ENCODE assay signal across 21 cellular contexts in the genomic region with DNA sequence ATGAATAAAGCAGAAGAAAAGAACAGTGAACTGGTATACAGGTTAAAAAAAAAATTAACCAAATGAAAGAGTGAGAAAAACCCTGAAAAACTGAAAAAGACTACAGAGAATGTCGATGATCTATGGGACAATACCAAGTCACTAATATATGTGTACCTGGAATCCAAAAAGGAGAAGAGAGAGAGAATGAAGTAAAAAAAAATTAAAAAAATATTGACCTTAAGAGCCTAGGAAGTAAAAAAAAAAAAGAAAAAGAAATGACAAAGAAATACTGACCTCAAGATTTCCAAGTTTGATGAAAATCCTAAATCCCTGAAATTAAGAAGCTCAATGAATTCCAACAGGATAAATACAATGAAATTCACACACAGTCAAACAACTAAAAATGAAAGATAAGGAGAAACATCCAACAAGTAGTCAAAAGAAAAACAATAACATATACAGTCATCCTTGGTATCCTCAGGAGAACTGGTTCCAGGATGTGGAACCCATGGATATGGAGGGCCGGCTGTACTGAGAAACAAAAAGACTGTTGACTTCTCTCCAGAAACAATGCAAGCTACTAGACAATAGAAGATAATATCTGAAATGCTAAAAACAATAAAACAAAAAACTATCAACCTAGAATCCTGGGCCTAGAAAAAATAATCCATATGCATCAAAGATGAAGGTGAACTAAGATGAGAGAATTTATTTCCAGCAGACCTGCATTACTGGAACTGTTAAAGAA. TPM values are rescaled to one million over a fixed set of nuclear protein-coding genes. Genes with fewer than 3 reads are reported as not detected.
DNase-seq lines count a peak whose midpoint lies in the region; ATAC-seq and TF ChIP-seq lines count a peak whose summit lies in the region.
"Had no signal": no experiment of that assay in that cellular context is flagged by ENCODE, and none has a peak within 500 bp of the region (broad histone marks: within the 10 kb centered on the region; RNA-seq: fewer than 3 reads in every experiment).

No MANE protein-coding gene starts in this region.

- H3K36me3 ChIP-seq in brain microvascular endothelial cell (replicated peaks) (peaks cover 24% of the 10 kb centered on the region), osteoblast (ENCODE audit: insufficient read depth, low read length) (peaks cover 39% of the 10 kb centered on the region), OCI-LY7 (ENCODE audit: insufficient read depth, low read length) (peaks cover 51% of the 10 kb centered on the region)

- no peak overlapping the region for H3K56ac ChIP-seq in H9 (ENCODE audit: insufficient read length, low read depth, low read length)

- POLR2A ChIA-PET in OCI-LY7 (lab: Charles Lee) = interaction anchor here (0.5 to 0.7 kb wide), 3 partner anchors 16 to 782 kb away, joined by 3 to 4 read pairs (median 4); no protein-coding TSS in a partner anchor

- H3K27me3 Mint-ChIP-seq in activated naive CD4-positive, alpha-beta T cell treated with anti-CD3 and anti-CD28 coated beads for 36 hours (ENCODE audit: low read depth) = no peaks in the 10 kb centered on the region
- no peaks in the 10 kb centered on the region for H3K27me3 Mint-ChIP-seq in H9 (ENCODE audit: low read depth)

- H4K5ac ChIP-seq in H9 (ENCODE audit: insufficient read length, low read depth, low read length) = no peak overlapping the region

- no peak overlapping the region for H2BK12ac ChIP-seq in H9 (ENCODE audit: insufficient read length, low read depth, low read length)

- no TSS peak for BruUV-seq in OCI-LY7 (replicated peaks; lab: Mats Ljungman, UMichigan)

- H3K27ac ChIP-seq in brain microvascular endothelial cell = no peak overlapping the region
- H3K27ac ChIP-seq in osteoblast (ENCODE audit: low read depth, low read length) = no peak overlapping the region
- H3K27ac ChIP-seq in H9 (ENCODE audit: insufficient read length, low read depth, low read length) = no peak overlapping the region
- no peak overlapping the region for H3K27ac ChIP-seq in OCI-LY7 (ENCODE audit: low read depth, low read length, poor library complexity, severe bottlenecking)
- H3K27ac ChIP-seq: C4-2B, SJSA1 had no signal

- H2BK5ac ChIP-seq in H9 (ENCODE audit: insufficient read length, low read length) = no peak overlapping the region

- ATAC-seq in activated naive CD4-positive, alpha-beta T cell treated with anti-CD3 and anti-CD28 coated beads, Interleukin-2, amount 50 U/mL, for 72 hours = no peak
- ATAC-seq in GM21737 (IDR thresholded peaks at IDR 0.05; ENCODE audit: unreplicated experiment) = no peak
- ATAC-seq: Right ventricle myocardium inferior had no signal

- H2AFZ ChIP-seq in osteoblast (ENCODE audit: low read length) (no peak overlapping the region), H9 (ENCODE audit: low read length) (no peak overlapping the region), OCI-LY7 (ENCODE audit: low read length) (no peak overlapping the region)

- H3K23me2 ChIP-seq in H9 (ENCODE audit: insufficient read length, low read depth, low read length, poor library complexity, severe bottlenecking) = no peaks in the 10 kb centered on the region

- H3K79me2 ChIP-seq in osteoblast (ENCODE audit: insufficient read depth, low read length) (no peaks in the 10 kb centered on the region), H9 (ENCODE audit: insufficient read depth, low read length) (no peaks in the 10 kb centered on the region), OCI-LY7 (ENCODE audit: insufficient read depth, low read depth, low read length) (no peaks in the 10 kb centered on the region)

- intact Hi-C loops in activated naive CD4-positive, alpha-beta T cell treated with anti-CD3 and anti-CD28 coated beads for 36 hours (cut with micrococcal nuclease) = loop anchor here (5.0 kb wide), 1 partner anchor 323 kb away; no protein-coding TSS in a partner anchor
- intact Hi-C loops in OCI-LY7 (cut with micrococcal nuclease; ENCODE audit: unreplicated experiment) = loop anchor here (2.0 to 5.0 kb wide), 2 partner anchors 38 to 134 kb away; no protein-coding TSS in a partner anchor

- H3K9me2 ChIP-seq in OCI-LY7 (ENCODE audit: insufficient read depth, low read length) = no peaks in the 10 kb centered on the region

- H3K9me3 Mint-ChIP-seq in activated naive CD4-positive, alpha-beta T cell treated with anti-CD3 and anti-CD28 coated beads for 36 hours = no peaks in the 10 kb centered on the region
- no peaks in the 10 kb centered on the region for H3K9me3 Mint-ChIP-seq in activated naive CD4-positive, alpha-beta T cell treated with anti-CD3 and anti-CD28 coated beads, Interleukin-2, amount 50 U/mL, for 72 hours
- peaks cover 6 to 7% of the 10 kb centered on the region in 2 experiments; a peak in 4 of 5 replicates for H3K9me3 Mint-ChIP-seq in H9

- H3K79me1 ChIP-seq in H9 (ENCODE audit: insufficient read depth, low read depth, low read length, poor library complexity, severe bottlenecking) = no peaks in the 10 kb centered on the region

- H2AK5ac ChIP-seq in H9 (ENCODE audit: insufficient read length, low read length) = no peak overlapping the region

- peaks cover 4% of the 10 kb centered on the region for H3K9me3 ChIP-seq in osteoblast (ENCODE audit: low read depth, low read length)
- H3K9me3 ChIP-seq in H9 (ENCODE audit: control insufficient read depth, low read depth, low read length) = no peaks in the 10 kb centered on the region
- no peaks in the 10 kb centered on the region for H3K9me3 ChIP-seq in OCI-LY7 (ENCODE audit: low read length)
- H3K9me3 ChIP-seq: SJSA1 had no signal

- H3K27me3 ChIP-seq in brain microvascular endothelial cell (replicated peaks) = no peaks in the 10 kb centered on the region
- no peaks in the 10 kb centered on the region for H3K27me3 ChIP-seq in osteoblast (ENCODE audit: insufficient read depth, low read length)
- no peaks in the 10 kb centered on the region for H3K27me3 ChIP-seq in H9 (ENCODE audit: insufficient read depth, low read length)
- H3K27me3 ChIP-seq: SJSA1 had no signal

- no peak overlapping the region for H3K23ac ChIP-seq in H9 (ENCODE audit: insufficient read length, low read depth, low read length)

- H3K4me1 ChIP-seq in osteoblast (ENCODE audit: insufficient read depth, low read length) = no peaks in the 10 kb centered on the region
- no peaks in the 10 kb centered on the region for H3K4me1 ChIP-seq in H9 (ENCODE audit: insufficient read depth, low read length)
- H3K4me1 ChIP-seq in OCI-LY7 (ENCODE audit: insufficient read depth, low read length, poor library complexity, severe bottlenecking) = no peaks in the 10 kb centered on the region
- H3K4me1 ChIP-seq: SJSA1 had no signal

- H3K4me2 ChIP-seq in osteoblast (ENCODE audit: insufficient read depth, low read length) (no peak overlapping the region), H9 (ENCODE audit: insufficient read depth, insufficient read length, low read length) (no peak overlapping the region), OCI-LY7 (ENCODE audit: low read length) (no peak overlapping the region)

- no peak overlapping the region for H4K8ac ChIP-seq in H9 (replicated peaks; ENCODE audit: insufficient read length, low read depth, low read length)

- H3K4me3 Mint-ChIP-seq in activated naive CD4-positive, alpha-beta T cell treated with anti-CD3 and anti-CD28 coated beads for 36 hours = no peak overlapping the region
- no peak overlapping the region for H3K4me3 Mint-ChIP-seq in H9

- no peak for DNase-seq in activated naive CD4-positive, alpha-beta T cell treated with anti-CD3 and anti-CD28 coated beads for 36 hours
- DNase-seq in activated naive CD4-positive, alpha-beta T cell treated with anti-CD3 and anti-CD28 coated beads, Interleukin-2, amount 50 U/mL, for 72 hours (ENCODE audit: low spot score in 2 of 2) = no peak
- DNase-seq in LHCN-M2 (ENCODE audit: low read depth) (peak; percentile 36), brain microvascular endothelial cell (peak; percentile 7), osteoblast (ENCODE audit: insufficient read length, low spot score, missing footprints) (peak; percentile 44), H9 (no peak), OCI-LY7 (ENCODE audit: low spot score) (no peak)
- DNase-seq: DMS53, EL, GF-D8, MV-4-11, NCI-H1105 treated with DMSO at 0.1 percent for 48 hours, NCI-H1694, NCI-H2081, NCI-H446, NCI-H526 had no signal

- no peak for TF ChIP-seq CTCF in brain microvascular endothelial cell (IDR thresholded peaks at IDR 0.05; ENCODE audit: low read depth, low read length, missing control alignments)
- no peak for TF ChIP-seq CTCF in osteoblast (IDR thresholded peaks at IDR 0.05; ENCODE audit: extremely low read depth, low read depth, low read length)
- no peak for TF ChIP-seq CTCF in H9 (conservative IDR thresholded peaks at IDR 0.05)
- no peak for TF ChIP-seq CTCF in OCI-LY7 (conservative IDR thresholded peaks at IDR 0.05; ENCODE audit: low read length)

- WGBS in H9 (ENCODE audit: extremely low coverage, insufficient read length, low lambda C conversion rate) = no CpG with 5 or more reads among the region's 2 CpGs

- H2BK20ac ChIP-seq in H9 (ENCODE audit: low read depth, low read length, poor library complexity, severe bottlenecking) = no peak overlapping the region

- H3T11ph ChIP-seq in H9 (ENCODE audit: low read length) = no peak overlapping the region

- H3K27ac Mint-ChIP-seq in activated naive CD4-positive, alpha-beta T cell treated with anti-CD3 and anti-CD28 coated beads for 36 hours = peak overlapping the region; percentile 25
- H3K27ac Mint-ChIP-seq in activated naive CD4-positive, alpha-beta T cell treated with anti-CD3 and anti-CD28 coated beads, Interleukin-2, amount 50 U/mL, for 72 hours = no peak overlapping the region
- H3K27ac Mint-ChIP-seq in H9 = no peak overlapping the region

- H3K4me3 ChIP-seq in brain microvascular endothelial cell (ENCODE audit: low read depth, low read length) (no peak overlapping the region), osteoblast (ENCODE audit: insufficient read depth, low read length) (no peak overlapping the region), OCI-LY7 (ENCODE audit: low read depth, low read length, poor library complexity, severe bottlenecking) (no peak overlapping the region)
- H3K4me3 ChIP-seq: SJSA1 had no signal

- CTCF ChIA-PET in activated naive CD4-positive, alpha-beta T cell treated with anti-CD3 and anti-CD28 coated beads for 36 hours (lab: Charles Lee) = interaction anchor here (0.7 to 2.0 kb wide), 4 partner anchors 9 to 307 kb away, joined by 3 to 8 read pairs (median 4); no protein-coding TSS in a partner anchor
- CTCF ChIA-PET in OCI-LY7 (lab: Charles Lee; ENCODE audit: unreplicated experiment) = no interaction called here

- no peaks in the 10 kb centered on the region for H4K20me1 ChIP-seq in osteoblast (ENCODE audit: insufficient read depth, low read length)
- no peaks in the 10 kb centered on the region for H4K20me1 ChIP-seq in H9 (ENCODE audit: control insufficient read depth, insufficient read depth, insufficient read length)
- no peaks in the 10 kb centered on the region for H4K20me1 ChIP-seq in OCI-LY7 (ENCODE audit: insufficient read depth, low read length)

- no peak overlapping the region for H3K9ac ChIP-seq in H9 (ENCODE audit: extremely low read depth, insufficient read length, low read length)

- peaks cover 16% of the 10 kb centered on the region for H3K36me3 Mint-ChIP-seq in activated naive CD4-positive, alpha-beta T cell treated with anti-CD3 and anti-CD28 coated beads for 36 hours (ENCODE audit: low read depth)
- H3K36me3 Mint-ChIP-seq in activated naive CD4-positive, alpha-beta T cell treated with anti-CD3 and anti-CD28 coated beads, Interleukin-2, amount 50 U/mL, for 72 hours = no peaks in the 10 kb centered on the region
- peaks cover 15 to 45% (median 18%) of the 10 kb centered on the region in 3 experiments for H3K36me3 Mint-ChIP-seq in H9 (ENCODE audit: insufficient read depth in 1 of 3, low read depth in 3 of 3)

- no peak overlapping the region for H4K91ac ChIP-seq in H9 (ENCODE audit: insufficient read length, low read depth, low read length)

- H3K18ac ChIP-seq in H9 (ENCODE audit: insufficient read length, low read depth, low read length) = no peak overlapping the region

- in situ Hi-C loops in brain microvascular endothelial cell (cut with HindIII; ENCODE audit: low pct_ligation_motif_present, low sequenced_read_pairs) = no loop called here

- H2BK120ac ChIP-seq in H9 (ENCODE audit: low read depth, low read length, poor library complexity, severe bottlenecking) = no peak overlapping the region

- H3K4ac ChIP-seq in H9 (ENCODE audit: low read depth, low read length) = no peak overlapping the region

- H3K14ac ChIP-seq in H9 (ENCODE audit: insufficient read depth, low read length) = no peak overlapping the region

- H3K4me1 Mint-ChIP-seq in activated naive CD4-positive, alpha-beta T cell treated with anti-CD3 and anti-CD28 coated beads for 36 hours (ENCODE audit: low read depth) = peaks cover 1% of the 10 kb centered on the region
- no peaks in the 10 kb centered on the region for H3K4me1 Mint-ChIP-seq in H9

- H2BK15ac ChIP-seq in H9 (ENCODE audit: low read depth, low read length) = no peak overlapping the region

RNA-seq across cellular contexts. Expression of gene SERPIND1, which starts 33.5 kb away (rescaled TPM):
- not detected for total RNA-seq in activated naive CD4-positive, alpha-beta T cell treated with anti-CD3 and anti-CD28 coated beads for 36 hours
- total RNA-seq in activated naive CD4-positive, alpha-beta T cell treated with anti-CD3 and anti-CD28 coated beads, Interleukin-2, amount 50 U/mL, for 72 hours = not detected
- 0.13 and 0.17 TPM in 2 replicates for total RNA-seq in LHCN-M2 (2014; rRNA removed)
- 0.44 TPM for polyA plus RNA-seq in LHCN-M2 (2012)
- not detected in 2 replicates for total RNA-seq in osteoblast
- not detected in 2 replicates for total RNA-seq in H9 (2021)
- not detected in 2 replicates for total RNA-seq in OCI-LY7 (2014; rRNA removed; shearing (Covaris generic))
- total RNA-seq in OCI-LY7 (2022) = not detected in 2 replicates
- total RNA-seq: H4, Right ventricle myocardium inferior, SJSA1 had no signal

Comparison
In these comparisons a context has a peak if more than half of its experiments do, and no peak if none do; other contexts are left out.
1. DNase-seq: peak in LHCN-M2 (single experiment), brain microvascular endothelial cell (single experiment) and osteoblast (single experiment); none in activated naive CD4-positive, alpha-beta T cell treated with anti-CD3 and anti-CD28 coated beads for 36 hours (single experiment), activated naive CD4-positive, alpha-beta T cell treated with anti-CD3 and anti-CD28 coated beads, Interleukin-2, amount 50 U/mL, for 72 hours (0 of 2), H9 (single experiment) and OCI-LY7 (single experiment).